ENCODE assay signal across 30 cellular contexts in genomic region chr7:149834601-149835000, GRCh38.
"Had no signal": no experiment of that assay in that cellular context is flagged by ENCODE, and none has a peak within 500 bp of the region (broad histone marks: within the 10 kb centered on the region; RNA-seq: fewer than 3 reads in every experiment).

No MANE protein-coding gene starts in this region.

- H3K36me3 ChIP-seq: brain microvascular endothelial cell had no signal

- H3K27ac Mint-ChIP-seq: activated CD4-positive, alpha-beta memory T cell treated with anti-CD3 and anti-CD28 coated beads for 36 hours; activated CD4-positive, alpha-beta T cell treated with anti-CD3 and anti-CD28 coated beads, Interleukin-2, amount 10 ng/mL, durations not matched to agents 7 days and 5 days; activated naive CD8-positive, alpha-beta T cell treated with anti-CD3 and anti-CD28 coated beads for 36 hours; activated T-helper 1 cell treated with anti-CD3 and anti-CD28 coated beads, Interleukin-12 subunit alpha, Interleukin-12 subunit beta, Interleukin-2, Interleukin-4 antibody, amounts not matched to agents 30 ng/mL and 10 ng/mL and 1 ng/mL, durations not matched to agents 14 hours and 24 hours and 36 hours; T-helper 2 cell treated with Interferon-gamma antibody and Interleukin-4, amounts not matched to agents 5 μg/mL and 100 μg/mL, for 36 hours had no signal

- H3K4me3 Mint-ChIP-seq: activated CD4-positive, alpha-beta memory T cell treated with anti-CD3 and anti-CD28 coated beads for 36 hours; activated CD4-positive, alpha-beta T cell treated with anti-CD3 and anti-CD28 coated beads, Interleukin-2, amount 10 ng/mL, durations not matched to agents 7 days and 5 days; activated naive CD8-positive, alpha-beta T cell treated with anti-CD3 and anti-CD28 coated beads for 36 hours; activated T-cell treated with anti-CD3 and anti-CD28 coated beads, Interleukin-2, amount 50 U/mL, for 4 hours; activated T-helper 1 cell treated with anti-CD3 and anti-CD28 coated beads, Interleukin-12 subunit alpha, Interleukin-12 subunit beta, Interleukin-2, Interleukin-4 antibody, amounts not matched to agents 30 ng/mL and 10 ng/mL and 1 ng/mL, durations not matched to agents 14 hours and 24 hours and 36 hours; T-helper 2 cell treated with Interferon-gamma antibody and Interleukin-4, amounts not matched to agents 5 μg/mL and 100 μg/mL, for 36 hours had no signal

- H2AFZ ChIP-seq: PC-9 had no signal

- ATAC-seq: activated T-cell treated with anti-CD3 and anti-CD28 coated beads, Interleukin-2, amount 50 U/mL, for 4 hours; Right ventricle myocardium inferior had no signal

- H3K27me3 Mint-ChIP-seq: activated naive CD8-positive, alpha-beta T cell treated with anti-CD3 and anti-CD28 coated beads for 36 hours had no signal

- H3K9me3 Mint-ChIP-seq: activated CD4-positive, alpha-beta memory T cell treated with anti-CD3 and anti-CD28 coated beads for 36 hours; activated CD4-positive, alpha-beta T cell treated with anti-CD3 and anti-CD28 coated beads, Interleukin-2, amount 10 ng/mL, durations not matched to agents 7 days and 5 days; activated naive CD8-positive, alpha-beta T cell treated with anti-CD3 and anti-CD28 coated beads for 36 hours; activated T-cell treated with anti-CD3 and anti-CD28 coated beads, Interleukin-2, amount 50 U/mL, for 4 hours; activated T-helper 1 cell treated with anti-CD3 and anti-CD28 coated beads, Interleukin-12 subunit alpha, Interleukin-12 subunit beta, Interleukin-2, Interleukin-4 antibody, amounts not matched to agents 30 ng/mL and 10 ng/mL and 1 ng/mL, durations not matched to agents 14 hours and 24 hours and 36 hours; T-helper 2 cell treated with Interferon-gamma antibody and Interleukin-4, amounts not matched to agents 5 μg/mL and 100 μg/mL, for 36 hours had no signal

- FAIRE-seq: RCC 7860, TTC549 had no signal

- H3K4me3 ChIP-seq: PC-9 had no signal

- H3K27ac ChIP-seq: brain microvascular endothelial cell, KMS-11, PC-9, RWPE1 had no signal

- H3K36me3 Mint-ChIP-seq: activated CD4-positive, alpha-beta memory T cell treated with anti-CD3 and anti-CD28 coated beads for 36 hours had no signal

- H3K4me2 ChIP-seq: KMS-11, PC-9 had no signal

- H3K9ac ChIP-seq: KMS-11 had no signal

- DNase-seq: activated CD4-positive, alpha-beta memory T cell treated with anti-CD3 and anti-CD28 coated beads for 36 hours; activated CD4-positive, alpha-beta T cell treated with anti-CD3 and anti-CD28 coated beads, Interleukin-2, amount 10 ng/mL, durations not matched to agents 7 days and 5 days; activated CD8-positive, alpha-beta memory T cell treated with anti-CD3 and anti-CD28 coated beads, Interleukin-2, amount 50 U/mL, for 4 hours; activated gamma-delta T cell treated with Interleukin-2 at 50 U/mL for 16 hours; activated naive CD4-positive, alpha-beta T cell treated with anti-CD3 and anti-CD28 coated beads, Interleukin-2, amount 50 U/mL, for 16 hours; activated naive CD8-positive, alpha-beta T cell treated with anti-CD3 and anti-CD28 coated beads for 36 hours; activated T-cell treated with anti-CD3 and anti-CD28 coated beads for 4 hours; activated T-cell treated with anti-CD3 and anti-CD28 coated beads, Interleukin-2, amount 50 U/mL, for 4 hours; amniotic stem cell; aorta; brain microvascular endothelial cell; central memory CD4-positive, alpha-beta T cell; MM.1S; MV-4-11; NCI-H1092; NCI-H1436 treated with DMSO at 0.1 percent for 48 hours; NCI-H1694 treated with DMSO at 0.1 percent for 48 hours; NCI-H2029; NCI-H345; NCI-H524 treated with DMSO at 0.1 percent for 48 hours; NK-92 treated with Interleukin-12 subunit alpha and Interleukin-12 subunit beta, amount 100 ng/mL, for 24 hours; PC-9; SW 1271 had no signal
